14 cellular contexts compared by ENCODE assay signal in the genomic region with DNA sequence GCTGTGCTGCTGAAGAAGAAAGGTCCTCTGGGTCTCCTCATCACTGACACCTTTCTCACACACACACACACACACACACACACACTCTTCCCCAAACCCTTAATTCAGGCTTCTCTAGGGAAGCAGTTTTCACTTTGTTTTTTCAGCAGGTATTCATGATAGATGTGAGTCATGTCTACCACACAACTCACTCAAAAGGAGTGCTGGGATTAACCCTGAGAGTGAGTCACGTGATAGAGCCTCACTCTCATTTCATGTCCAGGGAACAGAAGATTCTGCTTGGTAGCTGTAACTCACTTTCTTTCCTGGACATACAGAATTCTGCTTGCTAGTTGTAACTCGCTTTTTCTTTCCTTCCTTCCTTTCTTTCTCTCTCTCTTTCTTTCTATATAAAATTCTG. TPM values are rescaled to one million over a fixed set of nuclear protein-coding genes. Genes with fewer than 3 reads are reported as not detected.
A peak's percentile ranks its signal among the peaks of the same experiment; 100 is the strongest.
DNase-seq lines count a peak whose midpoint lies in the region; ATAC-seq, FAIRE-seq and TF ChIP-seq lines count a peak whose summit lies in the region.
"Had no signal": no experiment of that assay in that cellular context is flagged by ENCODE, and none has a peak within 500 bp of the region (broad histone marks: within the 10 kb centered on the region; RNA-seq: fewer than 3 reads in every experiment).

No MANE protein-coding gene starts in this region.

- no peaks in the 10 kb centered on the region for H3K9me1 ChIP-seq in keratinocyte (ENCODE audit: control insufficient read depth, extremely low read depth, insufficient read depth, low read length)

- no peak for ATAC-seq in HG02970 (IDR thresholded peaks at IDR 0.05; ENCODE audit: low FRiP score, unreplicated experiment)

- CTCF ChIA-PET in BJ (lab: Yijun Ruan, JAX) = interaction anchor here (0.8 to 1.7 kb wide), 3 partner anchors 15 to 16 kb away, joined by 3 to 5 read pairs (median 3); no protein-coding TSS in a partner anchor

- POLR2A ChIA-PET in BJ (lab: Charles Lee) = no interaction called here

- no peak overlapping the region for H3K9ac ChIP-seq in keratinocyte (ENCODE audit: control insufficient read depth, extremely low read depth, insufficient read depth, low read length)

- peaks cover 5% of the 10 kb centered on the region; the same call in 1 of the 2 replicates for H3K27me3 ChIP-seq in BJ (ENCODE audit: control insufficient read depth, insufficient read depth, low read length)
- H3K27me3 ChIP-seq in keratinocyte (ENCODE audit: control insufficient read depth, extremely low read depth, insufficient read depth, low read length) = no peaks in the 10 kb centered on the region

- peak overlapping the region; percentile 47 for H2AFZ ChIP-seq in keratinocyte (ENCODE audit: control insufficient read depth, low read length)

- H3K4me3 ChIP-seq in BJ (ENCODE audit: low read depth, low read length) (no peak overlapping the region), keratinocyte (ENCODE audit: control insufficient read depth in 2 of 3, extremely low read depth in 1 of 3, insufficient read depth in 2 of 3, low read depth in 1 of 3, low read length in 3 of 3) (no peak overlapping the region)
- H3K4me3 ChIP-seq: SK-N-MC had no signal

- H3K4me1 ChIP-seq in keratinocyte (ENCODE audit: control insufficient read depth, extremely low read depth, insufficient read depth, low read length) = peaks cover 8% of the 10 kb centered on the region

- H3K36me3 ChIP-seq in BJ (ENCODE audit: control insufficient read depth, insufficient read depth, low read length) (no peaks in the 10 kb centered on the region), keratinocyte (ENCODE audit: control insufficient read depth in 2 of 2, extremely low read depth in 1 of 2, insufficient read depth in 2 of 2, low read length in 2 of 2) (no peaks in the 10 kb centered on the region)

- DNase-seq in BJ (ENCODE audit: low read depth) = peak; percentile 13
- peak; percentile 20 for DNase-seq in HK-2 (ENCODE audit: unreplicated experiment)
- DNase-seq in astrocyte of the hippocampus (ENCODE audit: low read depth, low spot score) = peak; percentile 79
- DNase-seq in keratinocyte (ENCODE audit: low read depth, low spot score) = peak; percentile 53
- no peak for DNase-seq in GM19240 (ENCODE audit: insufficient read length, low spot score)
- no peak for DNase-seq in NAMALWA (ENCODE audit: low spot score)
- DNase-seq in anterior cingulate cortex (lab: John Stamatoyannopoulos, UW) = no peak
- DNase-seq: CD4-positive, alpha-beta memory T cell; immature natural killer cell; NCI-H526; stimulated activated CD4-positive, alpha-beta T cell treated with anti-CD3 and anti-CD28 coated beads, Interleukin-12 subunit alpha, Interleukin-12 subunit beta, amount 100 ng/mL, for 4 hours; stimulated activated CD8-positive, alpha-beta memory T cell treated with anti-CD3 and anti-CD28 coated beads, Interleukin-4, amount 100 ng/mL, for 48 hours had no signal

- H3K79me2 ChIP-seq in keratinocyte (ENCODE audit: control insufficient read depth, insufficient read depth, low read length) = no peaks in the 10 kb centered on the region

- no peak overlapping the region for H3K4me2 ChIP-seq in keratinocyte (ENCODE audit: control insufficient read depth, extremely low read depth, insufficient read depth, low read depth, low read length)

- TF ChIP-seq CTCF in BJ (IDR thresholded peaks at IDR 0.05; ENCODE audit: insufficient read depth, low read depth, low read length) = no peak
- no peak for TF ChIP-seq CTCF in keratinocyte (optimal IDR thresholded peaks at IDR 0.05 in 1 of 3, IDR thresholded peaks at IDR 0.05 in 1 of 3, conservative IDR thresholded peaks at IDR 0.05 in 1 of 3; ENCODE audit: extremely low read depth in 1 of 3, insufficient read depth in 2 of 3, low read length in 3 of 3)

- H3K9me3 ChIP-seq in keratinocyte (ENCODE audit: control insufficient read depth, low read depth, low read length) = peaks cover 3% of the 10 kb centered on the region

- H3K27ac ChIP-seq in keratinocyte (ENCODE audit: control insufficient read depth, insufficient read depth, low read length) = peak overlapping the region; percentile 30
- H3K27ac ChIP-seq: SK-N-MC had no signal

- FAIRE-seq in keratinocyte (lab: Jason Lieb, UNC) = peak; percentile 92

- dilution Hi-C loops in keratinocyte (cut with MboI; ENCODE audit: extremely low pct_ligation_motif_present, low sequenced_read_pairs) = no loop called here

- no peaks in the 10 kb centered on the region for H4K20me1 ChIP-seq in keratinocyte (ENCODE audit: control insufficient read depth, extremely low read depth, insufficient read depth, low read length)

RNA-seq across cellular contexts. Expression of gene VIM, which starts 45.4 kb away (rescaled TPM):
- polyA plus RNA-seq in BJ (2011; rRNA removed) (3,965 and 5,431 TPM in 2 replicates), keratinocyte (341 to 1,147 TPM (median 495 TPM) in 3 replicates)
- polyA minus RNA-seq in BJ (2011; rRNA and poly(A)+ RNA removed) = 2,786 and 3,002 TPM in 2 replicates
- 56.4 TPM for polyA plus RNA-seq in keratinocyte (2011; ENCODE audit: low read depth)
- polyA plus RNA-seq in keratinocyte (2011; cell fraction: cytosol; rRNA removed) = 552 and 735 TPM in 2 replicates
- polyA plus RNA-seq in keratinocyte (2011; cell fraction: nucleus; rRNA removed) = 325 and 358 TPM in 2 replicates
- 57.6 and 1,089 TPM in 2 replicates for polyA plus RNA-seq in keratinocyte (2012; ENCODE audit: low replicate concordance)
- 460 to 1,179 TPM (median 477 TPM) in 3 replicates for polyA minus RNA-seq in keratinocyte
- 1,163 TPM for polyA minus RNA-seq in keratinocyte (2011; cell fraction: cytosol; rRNA and poly(A)+ RNA removed)
- 188 and 237 TPM in 2 replicates for polyA minus RNA-seq in keratinocyte (2011; cell fraction: nucleus; rRNA and poly(A)+ RNA removed)

Comparison
In these comparisons a context has a peak if more than half of its experiments do, and no peak if none do; other contexts are left out.
1. DNase-seq: peak in BJ (single experiment), HK-2 (single experiment), astrocyte of the hippocampus (single experiment) and keratinocyte (single experiment); none in GM19240 (single experiment), NAMALWA (single experiment) and anterior cingulate cortex (0 of 58).